In genomic region chr13:35894636-35895035, GRCh38 we compare ENCODE assay signal across 24 cellular contexts.
A peak's percentile ranks its signal among the peaks of the same experiment; 100 is the strongest.
DNase-seq lines count a peak whose midpoint lies in the region; FAIRE-seq and TF ChIP-seq lines count a peak whose summit lies in the region.
"Had no signal": no experiment of that assay in that cellular context is flagged by ENCODE, and none has a peak within 500 bp of the region (broad histone marks: within the 10 kb centered on the region; RNA-seq: fewer than 3 reads in every experiment).

No MANE protein-coding gene starts in this region.

- DNase-seq in AG08395 (ENCODE audit: low spot score) (peak; percentile 18), GM03348 (ENCODE audit: low spot score) (peak; percentile 23), MG63 (peak; percentile 18), fibroblast of the aortic adventitia (ENCODE audit: low read depth) (peak; percentile 22), UCSD-AML1 (lab: John Stamatoyannopoulos, UW; ENCODE audit: unreplicated experiment) (no peak), WERI-Rb-1 (no peak), BE2C (no peak), H54 (ENCODE audit: insufficient read length, low spot score) (no peak)
- DNase-seq: Caco-2; CD4-positive, CD25-positive, alpha-beta regulatory T cell; CD8-positive, alpha-beta T cell; DMS153; DND-41; EL; GDM1; GOT3; H7; HCEC 1CT had no signal

- FAIRE-seq in H54 (lab: Jason Lieb, UNC): no peak
- FAIRE-seq: A204.1, GM12891, GM18507 had no signal

- H3K4me3 ChIP-seq in MG63 (no peak overlapping the region), fibroblast of the aortic adventitia (ENCODE audit: low read depth, low read length) (no peak overlapping the region), WERI-Rb-1 (ENCODE audit: low read depth, low read length) (no peak overlapping the region), BE2C (ENCODE audit: low read depth, low read length) (no peak overlapping the region)
- H3K4me3 ChIP-seq: BLaER1 had no signal

- H3K36me3 ChIP-seq in MG63 (no peaks in the 10 kb centered on the region), WERI-Rb-1 (no peaks in the 10 kb centered on the region), BE2C (no peaks in the 10 kb centered on the region)
- H3K36me3 ChIP-seq: BLaER1 had no signal

- TF ChIP-seq POLR2A in H54 (IDR thresholded peaks at IDR 0.05; ENCODE audit: low read depth, low read length): no peak

- H3K9me3 ChIP-seq in MG63: no peaks in the 10 kb centered on the region
- H3K9me3 ChIP-seq in WERI-Rb-1 (ENCODE audit: severe bottlenecking): no peaks in the 10 kb centered on the region
- no peaks in the 10 kb centered on the region for H3K9me3 ChIP-seq in BE2C
- H3K9me3 ChIP-seq: BLaER1, Caco-2 had no signal

- no peak overlapping the region for H3K27ac ChIP-seq in WERI-Rb-1
- H3K27ac ChIP-seq: 22Rv1, BLaER1, C4-2B had no signal

- no peak for TF ChIP-seq CTCF in fibroblast of the aortic adventitia (IDR thresholded peaks at IDR 0.05; ENCODE audit: insufficient read depth, low read length)
- TF ChIP-seq CTCF in WERI-Rb-1 (IDR thresholded peaks at IDR 0.05; ENCODE audit: low read depth, low read length): no peak
- TF ChIP-seq CTCF in BE2C (IDR thresholded peaks at IDR 0.05; ENCODE audit: low read depth, low read length): no peak

- H3K4me1 ChIP-seq in BE2C: no peaks in the 10 kb centered on the region
- H3K4me1 ChIP-seq: BLaER1, Caco-2 had no signal

- H3K27me3 ChIP-seq in MG63 (no peaks in the 10 kb centered on the region), WERI-Rb-1 (ENCODE audit: insufficient read depth, low read depth, severe bottlenecking) (no peaks in the 10 kb centered on the region), BE2C (no peaks in the 10 kb centered on the region)
- H3K27me3 ChIP-seq: BLaER1 had no signal

Comparison
In these comparisons a context has a peak if more than half of its experiments do, and no peak if none do; other contexts are left out.
1. DNase-seq: peak in AG08395 (single experiment), GM03348 (single experiment), MG63 (single experiment) and fibroblast of the aortic adventitia (single experiment); none in UCSD-AML1 (single experiment), WERI-Rb-1 (single experiment), BE2C (single experiment) and H54 (single experiment).